Comparison of ENCODE assay signal across 12 cellular contexts in genomic region chr16:4850211-4850610, GRCh38. TPM values are rescaled to one million over a fixed set of nuclear protein-coding genes. Genes with fewer than 3 reads are reported as not detected.
DNase-seq lines count a peak whose midpoint lies in the region; TF ChIP-seq lines count a peak whose summit lies in the region.
"Had no signal": no experiment of that assay in that cellular context is flagged by ENCODE, and none has a peak within 500 bp of the region (broad histone marks: within the 10 kb centered on the region; RNA-seq: fewer than 3 reads in every experiment).

No MANE protein-coding gene starts in this region.

- no peak overlapping the region for H2AFZ ChIP-seq in KMS-11 (ENCODE audit: low read depth)
- no peak overlapping the region for H2AFZ ChIP-seq in trophoblast cell (ENCODE audit: insufficient read depth, low read length, poor library complexity)

- no peaks in the 10 kb centered on the region for H3K27me3 Mint-ChIP-seq in T-helper 2 cell treated with Interferon-gamma antibody and Interleukin-4, amounts not matched to agents 5 μg/mL and 100 μg/mL, for 36 hours (ENCODE audit: low read depth)

- DNase-seq in T-helper 2 cell treated with Interferon-gamma antibody and Interleukin-4, amounts not matched to agents 5 μg/mL and 100 μg/mL, for 36 hours (ENCODE audit: low spot score), result no peak
- DNase-seq in T-helper 2 cell, result no peak
- no peak for DNase-seq in epithelial cell of esophagus (ENCODE audit: low read depth)
- DNase-seq in trophoblast cell, result no peak
- DNase-seq in RPMI8226, result no peak
- DNase-seq in NCI-H1048 (lab: John Stamatoyannopoulos, UW), result no peak
- DNase-seq in G401 (ENCODE audit: low spot score), result no peak
- DNase-seq: activated effector memory CD4-positive, alpha-beta T cell treated with Interleukin-2 at 50 U/mL for 16 hours; effector CD4-positive, alpha-beta T cell; NCI-H446 had no signal

- peak overlapping the region; percentile 71 for H3K4ac ChIP-seq in trophoblast cell (ENCODE audit: low read depth, low read length)

- no peaks in the 10 kb centered on the region for H3K9me3 ChIP-seq in trophoblast cell (ENCODE audit: insufficient read depth, low read depth, low read length)

- H4K8ac ChIP-seq in trophoblast cell (ENCODE audit: low read depth, low read length), result no peak overlapping the region

- H3K27ac ChIP-seq in KMS-11 (no peak overlapping the region), trophoblast cell (ENCODE audit: low read depth, low read length) (no peak overlapping the region)

- no peak overlapping the region for H2AK5ac ChIP-seq in trophoblast cell (ENCODE audit: low read length)

- peaks cover 8% of the 10 kb centered on the region for H3K79me1 ChIP-seq in trophoblast cell (ENCODE audit: low read length)

- H2BK5ac ChIP-seq in trophoblast cell (ENCODE audit: low read depth, low read length, poor library complexity), result no peak overlapping the region

- H3K9me3 Mint-ChIP-seq in T-helper 2 cell treated with Interferon-gamma antibody and Interleukin-4, amounts not matched to agents 5 μg/mL and 100 μg/mL, for 36 hours, result no peaks in the 10 kb centered on the region

- H3K79me2 ChIP-seq in KMS-11 (ENCODE audit: insufficient read depth, low read depth) (peaks cover 74% of the 10 kb centered on the region), trophoblast cell (ENCODE audit: control insufficient read depth, insufficient read depth, low read length, poor library complexity) (peaks cover 27% of the 10 kb centered on the region)

- H3K4me1 ChIP-seq in KMS-11 (ENCODE audit: low read depth, poor library complexity, severe bottlenecking), result peaks cover 42% of the 10 kb centered on the region
- peaks cover 7 to 9% of the 10 kb centered on the region in 2 experiments for H3K4me1 ChIP-seq in trophoblast cell (ENCODE audit: control insufficient read depth in 1 of 2, insufficient read depth in 2 of 2, low read length in 2 of 2)

- H3K4me3 Mint-ChIP-seq in T-helper 2 cell treated with Interferon-gamma antibody and Interleukin-4, amounts not matched to agents 5 μg/mL and 100 μg/mL, for 36 hours, result peak overlapping the region; percentile 26

- H3K36me3 Mint-ChIP-seq in T-helper 2 cell treated with Interferon-gamma antibody and Interleukin-4, amounts not matched to agents 5 μg/mL and 100 μg/mL, for 36 hours (ENCODE audit: low read depth), result peaks cover 34% of the 10 kb centered on the region

- no peak overlapping the region for H3K27ac Mint-ChIP-seq in T-helper 2 cell treated with Interferon-gamma antibody and Interleukin-4, amounts not matched to agents 5 μg/mL and 100 μg/mL, for 36 hours

- H3K9ac ChIP-seq in KMS-11 (no peak overlapping the region), trophoblast cell (ENCODE audit: low read length) (no peak overlapping the region)

- no peak overlapping the region for H4K12ac ChIP-seq in trophoblast cell (ENCODE audit: low read depth, low read length)

- no peak overlapping the region for H4K91ac ChIP-seq in trophoblast cell (ENCODE audit: low read depth, low read length)

- in situ Hi-C loops in G401 (cut with HindIII; ENCODE audit: low sequenced_read_pairs), result no loop called here

- H3K36me3 ChIP-seq in KMS-11 (ENCODE audit: insufficient read depth) (peaks cover 11% of the 10 kb centered on the region; the same call in 1 of the 2 replicates), trophoblast cell (ENCODE audit: control insufficient read depth in 1 of 2, insufficient read depth in 2 of 2, low read length in 2 of 2) (peaks cover 19 to 23% of the 10 kb centered on the region in 2 experiments)

- no peak overlapping the region for H3K14ac ChIP-seq in trophoblast cell (ENCODE audit: low read length)

- H3K4me3 ChIP-seq in KMS-11 (IDR thresholded peaks at IDR 0.05; ENCODE audit: insufficient read depth, low read depth, low read length), result no peak overlapping the region
- peak overlapping the region; percentile 22 for H3K4me3 ChIP-seq in epithelial cell of esophagus (ENCODE audit: low read length)
- no peak overlapping the region for H3K4me3 ChIP-seq in trophoblast cell (ENCODE audit: low read depth, low read length)

- H3K4me2 ChIP-seq in KMS-11 (peak overlapping the region; percentile 95), trophoblast cell (ENCODE audit: low read length) (no peak overlapping the region)

- no peak overlapping the region for H3K23ac ChIP-seq in trophoblast cell (ENCODE audit: low read length)

- WGBS in trophoblast cell (ENCODE audit: extremely low coverage, insufficient coverage, insufficient read length), result no CpG with 5 or more reads among the region's 3 CpGs

- H3K4me1 Mint-ChIP-seq in T-helper 2 cell treated with Interferon-gamma antibody and Interleukin-4, amounts not matched to agents 5 μg/mL and 100 μg/mL, for 36 hours (ENCODE audit: low read depth), result peaks cover 46% of the 10 kb centered on the region

- H2BK12ac ChIP-seq in trophoblast cell (ENCODE audit: low read length), result no peak overlapping the region

- H3K27me3 ChIP-seq in KMS-11 (ENCODE audit: insufficient read depth, low read depth) (no peaks in the 10 kb centered on the region), trophoblast cell (ENCODE audit: insufficient read depth, low read length) (no peaks in the 10 kb centered on the region)

- no peak overlapping the region for H2BK120ac ChIP-seq in trophoblast cell (ENCODE audit: insufficient read depth, low read length, poor library complexity)

- no peak overlapping the region for H3K18ac ChIP-seq in trophoblast cell (ENCODE audit: low read length)

- H4K20me1 ChIP-seq in KMS-11 (ENCODE audit: insufficient read depth), result peaks cover 9% of the 10 kb centered on the region

- TF ChIP-seq CTCF in KMS-11 (conservative IDR thresholded peaks at IDR 0.05; ENCODE audit: low read depth, low read length) (no peak), epithelial cell of esophagus (IDR thresholded peaks at IDR 0.05; ENCODE audit: insufficient read depth, low read depth, low read length, missing control alignments) (no peak)

RNA-seq across cellular contexts. Expression of gene UBN1, which starts 2.9 kb away (rescaled TPM):
- polyA plus RNA-seq in trophoblast cell (2013), result 22.6 and 23.0 TPM in 2 replicates
- 22.6 and 24.7 TPM in 2 replicates for total RNA-seq in G401 (2014; rRNA removed; shearing (Covaris generic))

RNA-seq across cellular contexts. Expression of gene GLYR1, which starts 3.1 kb away (rescaled TPM):
- polyA plus RNA-seq in trophoblast cell (2013), result 51.9 and 52.1 TPM in 2 replicates
- total RNA-seq in G401 (2014; rRNA removed; shearing (Covaris generic)), result 79.9 and 82.0 TPM in 2 replicates

RNA-seq across cellular contexts. Expression of gene ROGDI, which starts 47.8 kb away (rescaled TPM):
- polyA plus RNA-seq in trophoblast cell (2013), result 24.5 and 24.6 TPM in 2 replicates
- total RNA-seq in G401 (2014; rRNA removed; shearing (Covaris generic)), result 25.9 and 30.4 TPM in 2 replicates

RNA-seq across cellular contexts. Expression of gene SMIM22, which starts 55.0 kb away (rescaled TPM):
- not detected in 2 replicates for polyA plus RNA-seq in trophoblast cell (2013)
- not detected in 2 replicates for total RNA-seq in G401 (2014; rRNA removed; shearing (Covaris generic))
- total RNA-seq: renal cortical epithelial cell had no signal
